ENCODE assay signal across 17 cellular contexts in genomic region chr17:81100668-81101067, GRCh38.
A peak's percentile ranks its signal among the peaks of the same experiment; 100 is the strongest.
DNase-seq lines count a peak whose midpoint lies in the region; ATAC-seq, FAIRE-seq and TF ChIP-seq lines count a peak whose summit lies in the region.
"Had no signal": no experiment of that assay in that cellular context is flagged by ENCODE, and none has a peak within 500 bp of the region (broad histone marks: within the 10 kb centered on the region; RNA-seq: fewer than 3 reads in every experiment).

No MANE protein-coding gene starts in this region.

- peak overlapping the region; percentile 27 for H3K27ac Mint-ChIP-seq in T-helper 17 cell
- H3K27ac Mint-ChIP-seq: B cell; CD8-positive, alpha-beta T cell; GM23338; IgD-negative memory B cell had no signal

- POLR2A ChIA-PET in HCT116 (lab: Charles Lee) = no interaction called here
- POLR2A ChIA-PET in HepG2 (lab: Yijun Ruan, JAX) = no interaction called here

- intact Hi-C loops in HCT116 (cut with micrococcal nuclease) (loop anchor here (1.0 to 2.0 kb wide), 3 partner anchors 66 to 109 kb away; partner anchors contain the start of genes BAIAP2 and CHMP6), HepG2 (cut with micrococcal nuclease; ENCODE audit: unreplicated experiment) (loop anchor here (1.0 kb wide), 2 partner anchors 77 to 111 kb away; no protein-coding TSS in a partner anchor)

- RAD21 ChIA-PET in HCT116 (lab: Charles Lee; ENCODE audit: low non-redundant PET in 1 of 2, low total read pairs in 2 of 2, uncharacterized antibody in 2 of 2, unreplicated experiment in 2 of 2) = no interaction called here

- H3K36me3 Mint-ChIP-seq in T-helper 17 cell (ENCODE audit: low read depth) = no peaks in the 10 kb centered on the region
- H3K36me3 Mint-ChIP-seq: CD8-positive, alpha-beta T cell had no signal

- peaks cover 37 to 51% of the 10 kb centered on the region in 2 experiments for H3K4me1 ChIP-seq in HCT116 (ENCODE audit: control insufficient read depth in 1 of 2, insufficient read depth in 2 of 2, low read length in 2 of 2)
- H3K4me1 ChIP-seq in HepG2 (ENCODE audit: insufficient read depth, low read length) = peaks cover 36% of the 10 kb centered on the region

- H3K9me2 ChIP-seq in HCT116 (ENCODE audit: insufficient read depth) = no peaks in the 10 kb centered on the region

- H3K9ac ChIP-seq in HCT116 (ENCODE audit: low read length) (no peak overlapping the region), HepG2 (ENCODE audit: insufficient read depth, low read depth, low read length) (no peak overlapping the region)
- H3K9ac ChIP-seq: BLaER1 treated with 17β-estradiol and CSF1 and Interleukin-3, amounts not matched to agents 10 nM and 100 nM had no signal

- H3K4me3 ChIP-seq in HCT116 (replicated peaks in 1 of 2; ENCODE audit: low read depth in 1 of 2, low read length in 2 of 2) (no peak overlapping the region), HepG2 (replicated peaks in 1 of 3; ENCODE audit: insufficient read depth in 1 of 3, low read depth in 2 of 3, low read length in 3 of 3) (no peak overlapping the region)
- H3K4me3 ChIP-seq: BLaER1 treated with 17β-estradiol and CSF1 and Interleukin-3, amounts not matched to agents 10 nM and 100 nM; GM23338 had no signal

- no peak for ATAC-seq in HCT116
- no peak for ATAC-seq in T-helper 17 cell
- ATAC-seq in HepG2 = no peak
- ATAC-seq in GM21515 (IDR thresholded peaks at IDR 0.05; ENCODE audit: unreplicated experiment) = no peak
- ATAC-seq: CD8-positive, alpha-beta T cell had no signal

- WGBS in HepG2 (ENCODE audit: low lambda C conversion rate) = 98% methylated on average over 7 of the region's 10 CpGs

- TF ChIP-seq EP300 in HepG2 (IDR thresholded peaks at IDR 0.05; ENCODE audit: low read depth in 2 of 2, low read length in 2 of 2) = no peak
- TF ChIP-seq EP300 in HepG2 (CRISPR knock-in tag; IDR thresholded peaks at IDR 0.05; ENCODE audit: borderline replicate concordance) = no peak

- TF ChIP-seq CTCF in HCT116 (IDR thresholded peaks at IDR 0.05 in 2 of 3, conservative IDR thresholded peaks at IDR 0.05 in 1 of 3; ENCODE audit: borderline replicate concordance in 1 of 3, insufficient read depth in 1 of 3, low read depth in 2 of 3, low read length in 2 of 3) (no peak), HepG2 (CRISPR knock-in tag; IDR thresholded peaks at IDR 0.05) (no peak)

- BruUV-seq in HCT116 (replicated peaks; lab: Mats Ljungman, UMichigan) (no TSS peak), HepG2 (replicated peaks; lab: Mats Ljungman, UMichigan) (no TSS peak)

- CTCF ChIA-PET in HCT116 (lab: Charles Lee) = no interaction called here
- CTCF ChIA-PET in HepG2 (lab: Yijun Ruan, JAX; ENCODE audit: low intra/inter-chr PET ratio, low total read pairs) = interaction anchor here (2.0 to 2.6 kb wide), 2 partner anchors 60 to 77 kb away, joined by 8 to 83 read pairs; no protein-coding TSS in a partner anchor

- TF ChIP-seq RAD21 in HCT116 (IDR thresholded peaks at IDR 0.05; ENCODE audit: low read depth) = no peak
- TF ChIP-seq RAD21 in HepG2 (CRISPR knock-in tag; IDR thresholded peaks at IDR 0.05) = no peak

- in situ Hi-C loops in HepG2 (cut with HindIII; ENCODE audit: extremely low pct_ligation_motif_present, low pct_unique_long_range_greater_than_20kb) = no loop called here

- DNase-seq in HCT116 (ENCODE audit: low read depth, low spot score) (no peak), T-helper 17 cell (no peak), HepG2 (ENCODE audit: low spot score) (no peak), NCI-H526 treated with DMSO at 0.1 percent for 48 hours (lab: John Stamatoyannopoulos, UW) (no peak), MV-4-11 (lab: John Stamatoyannopoulos, UW) (no peak)
- DNase-seq: CD8-positive, alpha-beta T cell; HCEC 1CT had no signal

- no peaks in the 10 kb centered on the region for H3K27me3 ChIP-seq in HCT116 (ENCODE audit: insufficient read depth, low read length)
- H3K27me3 ChIP-seq in HepG2 (ENCODE audit: control insufficient read depth in 1 of 2, insufficient read depth in 2 of 2, low read length in 2 of 2) = no peaks in the 10 kb centered on the region

- H2AFZ ChIP-seq in HCT116 (ENCODE audit: low read depth, low read length, poor library complexity, severe bottlenecking) (no peak overlapping the region), HepG2 (ENCODE audit: low read length) (no peak overlapping the region)
- H2AFZ ChIP-seq: GM23338 had no signal

- H3K4me2 ChIP-seq in HCT116 (ENCODE audit: low read length) (no peak overlapping the region), HepG2 (ENCODE audit: low read depth, low read length) (no peak overlapping the region)
- H3K4me2 ChIP-seq: GM23338 had no signal

- FAIRE-seq in HepG2 (lab: Jason Lieb, UNC) = no peak
- FAIRE-seq: G401.6, GM12891, GM18507, H54, HTR-8/SVneo had no signal

- H3K36me3 ChIP-seq in HCT116 (ENCODE audit: control insufficient read depth in 1 of 2, insufficient read depth in 2 of 2, low read length in 2 of 2) (peaks cover 12 to 35% of the 10 kb centered on the region in 2 experiments; a peak in 3 of 4 replicates), HepG2 (replicated peaks in 1 of 2; ENCODE audit: control insufficient read depth in 1 of 2, insufficient read depth in 2 of 2, low read length in 2 of 2) (peaks cover 11 to 12% of the 10 kb centered on the region in 2 experiments; a peak in 3 of 5 replicates)
- H3K36me3 ChIP-seq: BLaER1 treated with 17β-estradiol and CSF1 and Interleukin-3, amounts not matched to agents 10 nM and 100 nM had no signal

- H3K4me3 Mint-ChIP-seq in T-helper 17 cell = no peak overlapping the region
- H3K4me3 Mint-ChIP-seq: B cell; CD8-positive, alpha-beta T cell; GM23338; IgD-negative memory B cell had no signal

- TF ChIP-seq POLR2A in HCT116 (IDR thresholded peaks at IDR 0.05; ENCODE audit: borderline replicate concordance, extremely low read depth, insufficient read depth, insufficient read length) (no peak), HepG2 (IDR thresholded peaks at IDR 0.05; ENCODE audit: insufficient read depth in 1 of 2, low read depth in 2 of 2, low read length in 2 of 2) (no peak)

- H3K79me2 ChIP-seq in HCT116 (ENCODE audit: insufficient read depth, low read length) (peaks cover 13% of the 10 kb centered on the region; the same call in 1 of the 2 replicates), HepG2 (ENCODE audit: insufficient read depth, low read length) (no peaks in the 10 kb centered on the region)

- peaks cover 15% of the 10 kb centered on the region for H3K4me1 Mint-ChIP-seq in T-helper 17 cell
- H3K4me1 Mint-ChIP-seq: B cell, IgD-negative memory B cell had no signal

- H4K20me1 ChIP-seq in HCT116 (ENCODE audit: insufficient read depth) (no peaks in the 10 kb centered on the region), HepG2 (ENCODE audit: insufficient read depth, low read length) (no peaks in the 10 kb centered on the region)

- H3K27ac ChIP-seq in HCT116 (ENCODE audit: low read depth, low read length) (peak overlapping the region; percentile 30; the same call in 1 of the 2 replicates), HepG2 (ENCODE audit: extremely low read length, insufficient read depth, low read length) (no peak overlapping the region)
- H3K27ac ChIP-seq: BLaER1 treated with 17β-estradiol and CSF1 and Interleukin-3, amounts not matched to agents 10 nM and 100 nM had no signal

- no peaks in the 10 kb centered on the region for H3K9me3 ChIP-seq in HCT116 (ENCODE audit: control insufficient read depth in 1 of 2, insufficient read depth in 1 of 2, low read depth in 1 of 2, low read length in 2 of 2)
- no peaks in the 10 kb centered on the region for H3K9me3 ChIP-seq in T-helper 17 cell (ENCODE audit: control insufficient read depth, low read length, poor library complexity, severe bottlenecking)
- H3K9me3 ChIP-seq in HepG2 (ENCODE audit: low read length) = no peaks in the 10 kb centered on the region
- H3K9me3 ChIP-seq: BLaER1 treated with 17β-estradiol and CSF1 and Interleukin-3, amounts not matched to agents 10 nM and 100 nM had no signal

- no peaks in the 10 kb centered on the region for H3K27me3 Mint-ChIP-seq in T-helper 17 cell

TF ChIP-seq in HCT116, 20 proteins besides CTCF, POLR2A, EP300 and RAD21 (continues in another document):
- TF ChIP-seq, protein P1, sequence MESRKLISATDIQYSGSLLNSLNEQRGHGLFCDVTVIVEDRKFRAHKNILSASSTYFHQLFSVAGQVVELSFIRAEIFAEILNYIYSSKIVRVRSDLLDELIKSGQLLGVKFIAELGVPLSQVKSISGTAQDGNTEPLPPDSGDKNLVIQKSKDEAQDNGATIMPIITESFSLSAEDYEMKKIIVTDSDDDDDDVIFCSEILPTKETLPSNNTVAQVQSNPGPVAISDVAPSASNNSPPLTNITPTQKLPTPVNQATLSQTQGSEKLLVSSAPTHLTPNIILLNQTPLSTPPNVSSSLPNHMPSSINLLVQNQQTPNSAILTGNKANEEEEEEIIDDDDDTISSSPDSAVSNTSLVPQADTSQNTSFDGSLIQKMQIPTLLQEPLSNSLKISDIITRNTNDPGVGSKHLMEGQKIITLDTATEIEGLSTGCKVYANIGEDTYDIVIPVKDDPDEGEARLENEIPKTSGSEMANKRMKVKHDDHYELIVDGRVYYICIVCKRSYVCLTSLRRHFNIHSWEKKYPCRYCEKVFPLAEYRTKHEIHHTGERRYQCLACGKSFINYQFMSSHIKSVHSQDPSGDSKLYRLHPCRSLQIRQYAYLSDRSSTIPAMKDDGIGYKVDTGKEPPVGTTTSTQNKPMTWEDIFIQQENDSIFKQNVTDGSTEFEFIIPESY (IDR thresholded peaks at IDR 0.05; ENCODE audit: extremely low read depth, insufficient replicate concordance, low read length) = no peak
- no peak for TF ChIP-seq SP1 (IDR thresholded peaks at IDR 0.05; ENCODE audit: low read depth)
- TF ChIP-seq JUND (IDR thresholded peaks at IDR 0.05) = no peak

TF ChIP-seq in HepG2, 621 proteins besides CTCF, POLR2A, EP300 and RAD21 (continues in another document):
- TF ChIP-seq, protein P2, sequence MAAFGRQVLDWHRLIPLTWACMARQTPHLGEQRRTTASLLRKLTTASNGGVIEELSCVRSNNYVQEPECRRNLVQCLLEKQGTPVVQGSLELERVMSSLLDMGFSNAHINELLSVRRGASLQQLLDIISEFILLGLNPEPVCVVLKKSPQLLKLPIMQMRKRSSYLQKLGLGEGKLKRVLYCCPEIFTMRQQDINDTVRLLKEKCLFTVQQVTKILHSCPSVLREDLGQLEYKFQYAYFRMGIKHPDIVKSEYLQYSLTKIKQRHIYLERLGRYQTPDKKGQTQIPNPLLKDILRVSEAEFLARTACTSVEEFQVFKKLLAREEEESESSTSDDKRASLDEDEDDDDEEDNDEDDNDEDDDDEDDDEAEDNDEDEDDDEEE (CRISPR knock-in tag; IDR thresholded peaks at IDR 0.05) = no peak
- no peak for TF ChIP-seq ZSCAN21 (CRISPR knock-in tag; IDR thresholded peaks at IDR 0.05; ENCODE audit: borderline replicate concordance)
- no peak for TF ChIP-seq NR2C2 (CRISPR knock-in tag; IDR thresholded peaks at IDR 0.05; ENCODE audit: borderline replicate concordance)
